In genomic region chr7:154795437-154795836, GRCh38 we compare ENCODE assay signal across 15 cellular contexts.
"Had no signal": no experiment of that assay in that cellular context is flagged by ENCODE, and none has a peak within 500 bp of the region (broad histone marks: within the 10 kb centered on the region; RNA-seq: fewer than 3 reads in every experiment).

No MANE protein-coding gene starts in this region.

- H3K27ac ChIP-seq: brain microvascular endothelial cell, right lobe of liver, upper lobe of left lung had no signal

- H3K4me3 ChIP-seq: right lobe of liver, smooth muscle cell, upper lobe of left lung had no signal

- H3K4me3 Mint-ChIP-seq: activated naive CD8-positive, alpha-beta T cell treated with anti-CD3 and anti-CD28 coated beads, Interleukin-2, amount 10 ng/mL, durations not matched to agents 7 days and 5 days; immature natural killer cell; nephron had no signal

- H3K27ac Mint-ChIP-seq: activated naive CD8-positive, alpha-beta T cell treated with anti-CD3 and anti-CD28 coated beads, Interleukin-2, amount 10 ng/mL, durations not matched to agents 7 days and 5 days; immature natural killer cell; nephron had no signal

- H3K36me3 Mint-ChIP-seq: activated naive CD8-positive, alpha-beta T cell treated with anti-CD3 and anti-CD28 coated beads, Interleukin-2, amount 10 ng/mL, durations not matched to agents 7 days and 5 days; immature natural killer cell had no signal

- H3K9me3 ChIP-seq: right lobe of liver, upper lobe of left lung had no signal

- H3K9me3 Mint-ChIP-seq: activated naive CD8-positive, alpha-beta T cell treated with anti-CD3 and anti-CD28 coated beads, Interleukin-2, amount 10 ng/mL, durations not matched to agents 7 days and 5 days; nephron had no signal

- H3K27me3 ChIP-seq: brain microvascular endothelial cell, right lobe of liver, upper lobe of left lung had no signal

- H3K4me1 Mint-ChIP-seq: activated naive CD8-positive, alpha-beta T cell treated with anti-CD3 and anti-CD28 coated beads, Interleukin-2, amount 10 ng/mL, durations not matched to agents 7 days and 5 days; immature natural killer cell had no signal

- H3K4me1 ChIP-seq: right lobe of liver had no signal

- ATAC-seq: activated CD4-positive, CD25-positive, alpha-beta regulatory T cell treated with anti-CD3 and anti-CD28 coated beads, Interleukin-2, amount 50 U/mL, for 24 hours; right lobe of liver; stimulated activated naive CD8-positive, alpha-beta T cell treated with anti-CD3 and anti-CD28 coated beads, Interleukin-15, Interleukin-2, amounts not matched to agents 100 U/mL and 50 U/mL, for 24 hours had no signal

- DNase-seq: activated naive CD4-positive, alpha-beta T cell; activated naive CD8-positive, alpha-beta T cell treated with anti-CD3 and anti-CD28 coated beads, Interleukin-2, amount 10 ng/mL, durations not matched to agents 7 days and 5 days; brain microvascular endothelial cell; cortex of kidney; effector memory CD4-positive, alpha-beta T cell; foreskin melanocyte; immature natural killer cell; right lobe of liver; stimulated activated CD4-positive, alpha-beta T cell treated with anti-CD3 and anti-CD28 coated beads, Interleukin-4, amount 100 ng/mL, for 4 hours; stimulated activated CD8-positive, alpha-beta memory T cell treated with anti-CD3 and anti-CD28 coated beads, Interleukin-4, amount 100 ng/mL, for 48 hours; stimulated activated naive CD8-positive, alpha-beta T cell treated with anti-CD3 and anti-CD28 coated beads, Interleukin-15, Interleukin-2, amounts not matched to agents 100 U/mL and 50 U/mL, for 24 hours had no signal

- H3K36me3 ChIP-seq: brain microvascular endothelial cell, right lobe of liver, upper lobe of left lung had no signal
